ENCODE assay signal across 20 cellular contexts in genomic region chr1:45566722-45567121, GRCh38. TPM values are rescaled to one million over a fixed set of nuclear protein-coding genes. Genes with fewer than 3 reads are reported as not detected.
DNase-seq lines count a peak whose midpoint lies in the region; ATAC-seq and TF ChIP-seq lines count a peak whose summit lies in the region.
"Had no signal": no experiment of that assay in that cellular context is flagged by ENCODE, and none has a peak within 500 bp of the region (broad histone marks: within the 10 kb centered on the region; RNA-seq: fewer than 3 reads in every experiment).

No MANE protein-coding gene starts in this region.

- no peak for TF ChIP-seq EP300 in gastroesophageal sphincter (IDR thresholded peaks at IDR 0.05)

- no peaks in the 10 kb centered on the region for H3F3A ChIP-seq in smooth muscle cell (ENCODE audit: low read depth)

- H3K36me3 ChIP-seq in gastroesophageal sphincter (peaks cover 0 to 69% of the 10 kb centered on the region in 2 donors), uterus (no peaks in the 10 kb centered on the region), smooth muscle cell (ENCODE audit: low read depth) (no peaks in the 10 kb centered on the region)

- TF ChIP-seq POLR2A in gastroesophageal sphincter (IDR thresholded peaks at IDR 0.05) (no peak), uterus (IDR thresholded peaks at IDR 0.05) (no peak)

- peaks cover 12% of the 10 kb centered on the region for H4K20me1 ChIP-seq in smooth muscle cell (ENCODE audit: low read depth)

- 53% methylated on average over 2 of the region's 5 CpGs; no CpG with 5 or more reads in 1 of the 2 donors for whole genome bisulfite sequencing in gastroesophageal sphincter (ENCODE audit: low coverage in 1 of 2), 2 donors
- WGBS in smooth muscle cell (ENCODE audit: low lambda C conversion rate) = 82% methylated on average over 5 of the region's 5 CpGs

- DNase-seq in DMS 273 (lab: John Stamatoyannopoulos, UW; ENCODE audit: unreplicated experiment) = peak; percentile 36
- DNase-seq in DMS 273 treated with DMSO at 0.1 percent for 48 hours (lab: John Stamatoyannopoulos, UW) = no peak
- peak; percentile 45 to 46 for DNase-seq in lung microvascular endothelial cell (ENCODE audit: low read depth in 2 of 2)
- peak; percentile 54 to 76 for DNase-seq in uterus
- DNase-seq in smooth muscle cell (lab: John Stamatoyannopoulos, UW; ENCODE audit: unreplicated experiment) = no peak
- no peak for DNase-seq in activated effector memory CD4-positive, alpha-beta T cell treated with anti-CD3 and anti-CD28 coated beads, Interleukin-2, amount 50 U/mL, for 16 hours
- DNase-seq: activated CD4-positive, alpha-beta T cell treated with anti-CD3 and anti-CD28 coated beads, Interleukin-2, amount 50 U/mL, for 48 hours; CD4-positive, alpha-beta memory T cell; NCI-H146; NCI-H446 treated with DMSO at 0.1 percent for 48 hours; small intestine; stimulated activated naive CD8-positive, alpha-beta T cell treated with anti-CD3 and anti-CD28 coated beads, Interleukin-15, Interleukin-2, amounts not matched to agents 100 U/mL and 50 U/mL, for 24 hours had no signal

- H3K4me3 ChIP-seq in gastroesophageal sphincter = no peak overlapping the region
- H3K4me3 ChIP-seq in uterus = no peak overlapping the region
- no peak overlapping the region for H3K4me3 ChIP-seq in smooth muscle cell
- H3K4me3 ChIP-seq: K562, mucosa of descending colon had no signal

- H3K9ac ChIP-seq in smooth muscle cell (ENCODE audit: low read depth) = no peak overlapping the region

- H3K27me3 ChIP-seq in gastroesophageal sphincter (no peaks in the 10 kb centered on the region), uterus (no peaks in the 10 kb centered on the region), smooth muscle cell (ENCODE audit: low read depth) (no peaks in the 10 kb centered on the region)

- H3K4me1 ChIP-seq in gastroesophageal sphincter = peaks cover 0 to 21% (median 9%) of the 10 kb centered on the region in 3 donors
- H3K4me1 ChIP-seq in uterus = no peaks in the 10 kb centered on the region
- no peaks in the 10 kb centered on the region for H3K4me1 ChIP-seq in smooth muscle cell (ENCODE audit: low read depth)

- H3K79me2 ChIP-seq in smooth muscle cell (ENCODE audit: low read depth) = no peaks in the 10 kb centered on the region

- TF ChIP-seq CTCF in gastroesophageal sphincter (IDR thresholded peaks at IDR 0.05) (no peak), uterus (IDR thresholded peaks at IDR 0.05) (no peak), smooth muscle cell (IDR thresholded peaks at IDR 0.05; ENCODE audit: borderline replicate concordance, insufficient read depth, poor library complexity, severe bottlenecking) (no peak)

- no peak overlapping the region for H3K4me2 ChIP-seq in smooth muscle cell

- intact Hi-C loops in uterus (cut with DNase I; ENCODE audit: low total_unique reads) = loop anchor here (10.0 kb wide), 2 partner anchors 52 to 212 kb away; no protein-coding TSS in a partner anchor

- H3K27ac ChIP-seq in gastroesophageal sphincter (peak overlapping the region in 3 of 4 donors; percentile 18 to 57 (median 48)), uterus (peak overlapping the region in 1 of 2 donors; percentile 41), smooth muscle cell (ENCODE audit: low read depth) (no peak overlapping the region)
- H3K27ac ChIP-seq: 22Rv1 had no signal

- ATAC-seq in gastroesophageal sphincter = peak; percentile 83
- ATAC-seq in GM21360 (IDR thresholded peaks at IDR 0.05; ENCODE audit: unreplicated experiment) = no peak
- ATAC-seq: activated T-helper 17 cell treated with anti-CD3 and anti-CD28 coated beads, Interleukin-2, amount 50 U/mL, for 72 hours; HCT116; K562; mucosa of descending colon; SK-N-SH treated with all-trans-retinoic acid at 6 μM for 48 hours; stimulated activated naive CD8-positive, alpha-beta T cell treated with anti-CD3 and anti-CD28 coated beads, Interleukin-15, Interleukin-2, amounts not matched to agents 100 U/mL and 50 U/mL, for 24 hours had no signal

- H2AFZ ChIP-seq in smooth muscle cell (ENCODE audit: low read depth) = no peak overlapping the region

- H3K9me3 ChIP-seq in gastroesophageal sphincter (no peaks in the 10 kb centered on the region), uterus (no peaks in the 10 kb centered on the region), smooth muscle cell (replicated peaks; ENCODE audit: low read depth) (no peaks in the 10 kb centered on the region)
- H3K9me3 ChIP-seq: mucosa of descending colon had no signal

RNA-seq across cellular contexts. Expression of gene AKR1A1, which starts 16.1 kb away (rescaled TPM):
- total RNA-seq in gastroesophageal sphincter (10 to 100 TPM; 43.0 to 56.9 (median 46.5) TPM), lung microvascular endothelial cell (189 and 290 TPM in 2 replicates), uterus (100 to 1,000 TPM in 2 of 4 donors, 10 to 100 TPM in 2; 75.3 to 162 (median 106) TPM), smooth muscle cell (64.1 and 91.4 TPM in 2 replicates)
- polyA plus RNA-seq in smooth muscle cell = 135 and 148 TPM in 2 replicates

RNA-seq across cellular contexts. Expression of gene NASP, which starts 17.1 kb away (rescaled TPM):
- 10 to 100 TPM; 44.3 to 79.7 (median 54.2) TPM for total RNA-seq in gastroesophageal sphincter
- total RNA-seq in lung microvascular endothelial cell = 55.6 and 67.8 TPM in 2 replicates
- 100 to 1,000 TPM in 2 of 4 donors, 10 to 100 TPM in 2; 40.2 to 125 (median 81.0) TPM for total RNA-seq in uterus
- total RNA-seq in smooth muscle cell = 40.4 and 83.0 TPM in 2 replicates
- 44.9 and 64.2 TPM in 2 replicates for polyA plus RNA-seq in smooth muscle cell

RNA-seq across cellular contexts. Expression of gene PRDX1, which starts 45.0 kb away (rescaled TPM):
- 100 to 1,000 TPM; 305 to 575 (median 359) TPM for total RNA-seq in gastroesophageal sphincter
- total RNA-seq in lung microvascular endothelial cell = 759 and 904 TPM in 2 replicates
- 100 to 1,000 TPM; 189 to 253 (median 202) TPM for total RNA-seq in uterus
- 299 and 303 TPM in 2 replicates for total RNA-seq in smooth muscle cell
- polyA plus RNA-seq in smooth muscle cell = 369 and 409 TPM in 2 replicates

RNA-seq across cellular contexts. Expression of gene CCDC17, which starts 57.1 kb away (rescaled TPM):
- total RNA-seq in gastroesophageal sphincter (1 to 10 TPM; 1.2 to 4.7 (median 1.6) TPM), lung microvascular endothelial cell (0.22 and 0.60 TPM in 2 replicates), uterus (1 to 10 TPM in 3 of 4 donors, not detected in 1; 1.3 to 3.3 (median 3.2) TPM), smooth muscle cell (0.81 and 2.5 TPM in 2 replicates)
- 0.64 and 1.6 TPM in 2 replicates for polyA plus RNA-seq in smooth muscle cell

Comparison
In these comparisons a context has a peak if more than half of its experiments do, and no peak if none do; other contexts are left out.
1. DNase-seq: peak in DMS 273 (single experiment), lung microvascular endothelial cell (2 of 2) and uterus (2 of 2); none in DMS 273 treated with DMSO at 0.1 percent for 48 hours (single experiment), smooth muscle cell (single experiment) and activated effector memory CD4-positive, alpha-beta T cell treated with anti-CD3 and anti-CD28 coated beads, Interleukin-2, amount 50 U/mL, for 16 hours (single experiment).